In genomic region chr2:11343626-11344341, GRCh38 we compare ENCODE assay signal across 8 cellular contexts. TPM values are rescaled to one million over a fixed set of nuclear protein-coding genes. Genes with fewer than 3 reads are reported as not detected.
DNase-seq lines count a peak whose midpoint lies in the region; ATAC-seq and TF ChIP-seq lines count a peak whose summit lies in the region.

No MANE protein-coding gene starts in this region.

- no peaks in the 10 kb centered on the region for H3K9me3 Mint-ChIP-seq in osteocyte (ENCODE audit: unreplicated experiment)

- H3K27ac ChIP-seq in C4-2B: peak overlapping the region; percentile 96

- peak overlapping the region; percentile 97 for H3K27ac Mint-ChIP-seq in osteocyte (ENCODE audit: unreplicated experiment)

- DNase-seq in OCI-M1 (lab: John Stamatoyannopoulos, UW) (peak; percentile 64), germinal center (ENCODE audit: low spot score) (peak; percentile 48), osteocyte (ENCODE audit: extremely low spot score, unreplicated experiment) (no peak), mesenteric fat pad (ENCODE audit: low spot score) (no peak)
- DNase-seq in activated effector memory CD4-positive, alpha-beta T cell treated with anti-CD3 and anti-CD28 coated beads, Interleukin-2, amount 50 U/mL, for 16 hours: peak; percentile 74

- no peaks in the 10 kb centered on the region for H3K36me3 Mint-ChIP-seq in osteocyte (ENCODE audit: unreplicated experiment)

- ATAC-seq in GM19025 (IDR thresholded peaks at IDR 0.05; ENCODE audit: low read depth, unreplicated experiment): peak; percentile 25
- peak; percentile 28 for ATAC-seq in HG03139 (IDR thresholded peaks at IDR 0.05; ENCODE audit: unreplicated experiment)

- H3K27me3 Mint-ChIP-seq in osteocyte (ENCODE audit: unreplicated experiment): no peaks in the 10 kb centered on the region

- H3K4me3 Mint-ChIP-seq in osteocyte (ENCODE audit: unreplicated experiment): peak overlapping the region; percentile 98

- TF ChIP-seq CTCF in C4-2B (conservative IDR thresholded peaks at IDR 0.05) (no peak), osteocyte (IDR thresholded peaks at IDR 0.05) (no peak)

- peaks cover 45% of the 10 kb centered on the region for H3K4me1 Mint-ChIP-seq in osteocyte (ENCODE audit: unreplicated experiment)

RNA-seq across cellular contexts. Expression of gene ROCK2, which starts 0.7 kb away (rescaled TPM):
- total RNA-seq in osteocyte (49.6 and 56.4 TPM in 2 replicates), mesenteric fat pad (456 TPM)

Comparison
In these comparisons a context has a peak if more than half of its experiments do, and no peak if none do; other contexts are left out.
1. DNase-seq: peak in OCI-M1 (single experiment), activated effector memory CD4-positive, alpha-beta T cell treated with anti-CD3 and anti-CD28 coated beads, Interleukin-2, amount 50 U/mL, for 16 hours (single experiment) and germinal center (single experiment); none in osteocyte (single experiment) and mesenteric fat pad (single experiment).